In genomic region chr6:145830612-145831011, GRCh38 we compare ENCODE assay signal across 28 cellular contexts.
"Had no signal": no experiment of that assay in that cellular context is flagged by ENCODE, and none has a peak within 500 bp of the region (broad histone marks: within the 10 kb centered on the region; RNA-seq: fewer than 3 reads in every experiment).

No MANE protein-coding gene starts in this region.

- H3K4me1 ChIP-seq: left lung, pancreas, stomach, thyroid gland, vagina had no signal

- H3K36me3 ChIP-seq: esophagus muscularis mucosa, heart right ventricle, left lung, neutrophil, pancreas, stomach, thyroid gland, vagina had no signal

- H3K4me1 Mint-ChIP-seq: mesothelial cell of epicardium; naive B cell; neural crest cell; stimulated activated effector memory CD8-positive, alpha-beta T cell treated with anti-CD3 and anti-CD28 coated beads, Interleukin-12 subunit alpha, Interleukin-12 subunit beta, amount 100 ng/mL, for 72 hours had no signal

- H3K4me3 Mint-ChIP-seq: mesothelial cell of epicardium; naive B cell; natural killer cell treated with Interleukin-12 subunit alpha and Interleukin-12 subunit beta and Interleukin-15 and Interleukin-18, amount 100 ng/mL, for 72 hours; neural crest cell; stimulated activated effector memory CD8-positive, alpha-beta T cell treated with anti-CD3 and anti-CD28 coated beads, Interleukin-12 subunit alpha, Interleukin-12 subunit beta, amount 100 ng/mL, for 72 hours had no signal

- H3K4me3 ChIP-seq: esophagus muscularis mucosa, heart right ventricle, left lung, mucosa of descending colon, pancreas, stomach, thyroid gland, vagina had no signal

- H3K27ac ChIP-seq: esophagus muscularis mucosa, heart right ventricle, left lung, neutrophil, pancreas, stomach, thyroid gland, vagina had no signal

- DNase-seq: dermis blood vessel endothelial cell; effector memory CD4-positive, alpha-beta T cell; foreskin melanocyte; glutamatergic neuron; heart right ventricle; hippocampal formation; left cardiac atrium; left lung; mesenchymal stem cell; mucosa of descending colon; naive B cell; pancreas; stimulated activated CD4-positive, alpha-beta T cell treated with anti-CD3 and anti-CD28 coated beads, Interleukin-2, amount 100 ng/mL, for 24 hours; stimulated activated CD4-positive, alpha-beta T cell treated with anti-CD3 and anti-CD28 coated beads, Interleukin-4, amount 100 ng/mL, for 24 hours; stimulated activated naive CD4-positive, alpha-beta T cell treated with Interleukin-2 at 50 U/mL for 16 hours; stomach; thyroid gland; trophoblast cell had no signal

- H3K9me3 ChIP-seq: esophagus muscularis mucosa, heart right ventricle, left lung, mucosa of descending colon, neutrophil, pancreas, stomach, thyroid gland, vagina had no signal

- H3K27me3 Mint-ChIP-seq: naive B cell, progenitor cell of endocrine pancreas had no signal

- H3K27me3 ChIP-seq: esophagus muscularis mucosa, heart right ventricle, left lung, neutrophil, pancreas, stomach, thyroid gland, vagina had no signal

- ATAC-seq: heart right ventricle; left cardiac atrium; left lung; mucosa of descending colon; natural killer cell treated with Interleukin-12 subunit alpha and Interleukin-12 subunit beta and Interleukin-15 and Interleukin-18, amount 100 ng/mL, for 72 hours; pancreas; sciatic nerve; stimulated activated effector memory CD8-positive, alpha-beta T cell treated with anti-CD3 and anti-CD28 coated beads, Interleukin-12 subunit alpha, Interleukin-12 subunit beta, amount 100 ng/mL, for 72 hours had no signal

- H3K9me3 Mint-ChIP-seq: naive B cell; natural killer cell treated with Interleukin-12 subunit alpha and Interleukin-12 subunit beta and Interleukin-15 and Interleukin-18, amount 100 ng/mL, for 72 hours; neural crest cell; stimulated activated effector memory CD8-positive, alpha-beta T cell treated with anti-CD3 and anti-CD28 coated beads, Interleukin-12 subunit alpha, Interleukin-12 subunit beta, amount 100 ng/mL, for 72 hours had no signal

- H3K27ac Mint-ChIP-seq: mesothelial cell of epicardium; natural killer cell treated with Interleukin-12 subunit alpha and Interleukin-12 subunit beta and Interleukin-15 and Interleukin-18, amount 100 ng/mL, for 72 hours; progenitor cell of endocrine pancreas; stimulated activated effector memory CD8-positive, alpha-beta T cell treated with anti-CD3 and anti-CD28 coated beads, Interleukin-12 subunit alpha, Interleukin-12 subunit beta, amount 100 ng/mL, for 72 hours had no signal

- FAIRE-seq: endothelial cell of umbilical vein, pancreas had no signal

- H3K36me3 Mint-ChIP-seq: mesothelial cell of epicardium; natural killer cell treated with Interleukin-12 subunit alpha and Interleukin-12 subunit beta and Interleukin-15 and Interleukin-18, amount 100 ng/mL, for 72 hours; stimulated activated effector memory CD8-positive, alpha-beta T cell treated with anti-CD3 and anti-CD28 coated beads, Interleukin-12 subunit alpha, Interleukin-12 subunit beta, amount 100 ng/mL, for 72 hours had no signal
